Comparison of ENCODE assay signal across 18 cellular contexts in genomic region chr3:71402280-71402679, GRCh38.
A peak's percentile ranks its signal among the peaks of the same experiment; 100 is the strongest.
DNase-seq lines count a peak whose midpoint lies in the region; ATAC-seq and TF ChIP-seq lines count a peak whose summit lies in the region.
"Had no signal": no experiment of that assay in that cellular context is flagged by ENCODE, and none has a peak within 500 bp of the region (broad histone marks: within the 10 kb centered on the region; RNA-seq: fewer than 3 reads in every experiment).

No MANE protein-coding gene starts in this region.

- H3K27ac ChIP-seq in effector memory CD4-positive, alpha-beta T cell (ENCODE audit: insufficient read depth, low read length, poor library complexity, severe bottlenecking) = no peak overlapping the region
- H3K27ac ChIP-seq in sigmoid colon = no peak overlapping the region
- H3K27ac ChIP-seq: PC-9, SJSA1 had no signal

- 77 to 86% methylated on average over 4 of the region's 4 CpGs for WGBS in sigmoid colon, 2 donors

- H3K27me3 ChIP-seq in effector memory CD4-positive, alpha-beta T cell (replicated peaks; ENCODE audit: control insufficient read depth, insufficient read depth, low read length, poor library complexity, severe bottlenecking) = no peaks in the 10 kb centered on the region
- H3K27me3 ChIP-seq in sigmoid colon = no peaks in the 10 kb centered on the region
- H3K27me3 ChIP-seq: SJSA1 had no signal

- TF ChIP-seq CTCF in sigmoid colon (IDR thresholded peaks at IDR 0.05) = no peak

- no peak overlapping the region for H3K4me3 ChIP-seq in effector memory CD4-positive, alpha-beta T cell (ENCODE audit: insufficient read depth, low read depth, low read length, poor library complexity, severe bottlenecking)
- no peak overlapping the region for H3K4me3 ChIP-seq in sigmoid colon
- H3K4me3 ChIP-seq: GM23338, PC-9, SJSA1 had no signal

- TF ChIP-seq EP300 in sigmoid colon (IDR thresholded peaks at IDR 0.05) = no peak

- ATAC-seq in T-cell (replicated peaks in 1 of 4) = no peak
- no peak for ATAC-seq in naive B cell (ENCODE audit: low read depth in 2 of 2)
- ATAC-seq in stimulated activated naive B cell treated with anti-CD40 and anti-IgM and Interleukin-4, amounts not matched to agents 10 μg/mL and 1 μg/mL and 100 μg/mL, for 72 hours (replicated peaks) = no peak
- no peak for ATAC-seq in HG03196 (IDR thresholded peaks at IDR 0.05; ENCODE audit: unreplicated experiment)
- ATAC-seq: GM23338 had no signal

- no peak for TF ChIP-seq POLR2A in sigmoid colon (IDR thresholded peaks at IDR 0.05)

- H3K4me1 ChIP-seq in effector memory CD4-positive, alpha-beta T cell (ENCODE audit: control insufficient read depth, insufficient read depth, low read length, poor library complexity, severe bottlenecking) = peaks cover 11% of the 10 kb centered on the region
- H3K4me1 ChIP-seq in sigmoid colon = peaks cover 0 to 27% (median 15%) of the 10 kb centered on the region in 4 donors
- H3K4me1 ChIP-seq: SJSA1 had no signal

- peak overlapping the region; percentile 95 for H3K27ac Mint-ChIP-seq in activated naive CD4-positive, alpha-beta T cell treated with anti-CD3 and anti-CD28 coated beads, Interleukin-2, amount 50 U/mL, for 24 hours
- H3K27ac Mint-ChIP-seq in activated naive CD4-positive, alpha-beta T cell treated with anti-CD3 and anti-CD28 coated beads for 36 hours = no peak overlapping the region
- H3K27ac Mint-ChIP-seq in T-cell (peak overlapping the region; percentile 83 to 84), naive B cell (peak overlapping the region; percentile 86 to 98 (median 96))
- peak overlapping the region; percentile 14 for H3K27ac Mint-ChIP-seq in stimulated activated naive B cell treated with anti-CD40 and anti-IgM and Interleukin-4, amounts not matched to agents 10 μg/mL and 1 μg/mL and 100 μg/mL, for 72 hours
- H3K27ac Mint-ChIP-seq: GM23338 had no signal

- no peaks in the 10 kb centered on the region for H3K36me3 ChIP-seq in effector memory CD4-positive, alpha-beta T cell (ENCODE audit: control insufficient read depth, insufficient read depth, low read length)
- H3K36me3 ChIP-seq in sigmoid colon = no peaks in the 10 kb centered on the region
- H3K36me3 ChIP-seq: SJSA1 had no signal

- POLR2A ChIA-PET in T-cell (lab: Charles Lee) = interaction anchor here in 1 of 2 donors (0.6 kb wide), 1 partner anchor 100 kb away, joined by 8 read pairs; no protein-coding TSS in a partner anchor

- H3K36me3 Mint-ChIP-seq in activated naive CD4-positive, alpha-beta T cell treated with anti-CD3 and anti-CD28 coated beads, Interleukin-2, amount 50 U/mL, for 24 hours = peaks cover 12% of the 10 kb centered on the region
- no peaks in the 10 kb centered on the region for H3K36me3 Mint-ChIP-seq in activated naive CD4-positive, alpha-beta T cell treated with anti-CD3 and anti-CD28 coated beads for 36 hours (ENCODE audit: low read depth)
- H3K36me3 Mint-ChIP-seq in T-cell (peaks cover 28% of the 10 kb centered on the region), naive B cell (peaks cover 4 to 7% of the 10 kb centered on the region in 2 donors)
- H3K36me3 Mint-ChIP-seq in stimulated activated naive B cell treated with anti-CD40 and anti-IgM and Interleukin-4, amounts not matched to agents 10 μg/mL and 1 μg/mL and 100 μg/mL, for 72 hours = peaks cover 2 to 13% of the 10 kb centered on the region in 2 donors

- peaks cover 93% of the 10 kb centered on the region for H3K4me1 Mint-ChIP-seq in activated naive CD4-positive, alpha-beta T cell treated with anti-CD3 and anti-CD28 coated beads, Interleukin-2, amount 50 U/mL, for 24 hours
- H3K4me1 Mint-ChIP-seq in activated naive CD4-positive, alpha-beta T cell treated with anti-CD3 and anti-CD28 coated beads for 36 hours (ENCODE audit: low read depth) = peaks cover 86% of the 10 kb centered on the region
- H3K4me1 Mint-ChIP-seq in T-cell (peaks cover 74 to 88% (median 87%) of the 10 kb centered on the region in 3 donors), naive B cell (peaks cover 57 to 94% (median 85%) of the 10 kb centered on the region in 3 donors)
- peaks cover 50 to 80% of the 10 kb centered on the region in 2 donors for H3K4me1 Mint-ChIP-seq in stimulated activated naive B cell treated with anti-CD40 and anti-IgM and Interleukin-4, amounts not matched to agents 10 μg/mL and 1 μg/mL and 100 μg/mL, for 72 hours

- peak overlapping the region; percentile 67 for H3K4me3 Mint-ChIP-seq in activated naive CD4-positive, alpha-beta T cell treated with anti-CD3 and anti-CD28 coated beads, Interleukin-2, amount 50 U/mL, for 24 hours
- no peak overlapping the region for H3K4me3 Mint-ChIP-seq in activated naive CD4-positive, alpha-beta T cell treated with anti-CD3 and anti-CD28 coated beads for 36 hours
- H3K4me3 Mint-ChIP-seq in T-cell (peak overlapping the region in 1 of 3 donors; percentile 49), naive B cell (peak overlapping the region in 6 of 8 donors; percentile 47 to 80 (median 66))
- H3K4me3 Mint-ChIP-seq in stimulated activated naive B cell treated with anti-CD40 and anti-IgM and Interleukin-4, amounts not matched to agents 10 μg/mL and 1 μg/mL and 100 μg/mL, for 72 hours = no peak overlapping the region
- H3K4me3 Mint-ChIP-seq: GM23338 had no signal

- H3K9me3 ChIP-seq in effector memory CD4-positive, alpha-beta T cell (ENCODE audit: control insufficient read depth, low read length) = no peaks in the 10 kb centered on the region
- H3K9me3 ChIP-seq in sigmoid colon = no peaks in the 10 kb centered on the region
- H3K9me3 ChIP-seq: Caco-2, SJSA1 had no signal

- H3K9me3 Mint-ChIP-seq in activated naive CD4-positive, alpha-beta T cell treated with anti-CD3 and anti-CD28 coated beads, Interleukin-2, amount 50 U/mL, for 24 hours = no peaks in the 10 kb centered on the region
- no peaks in the 10 kb centered on the region for H3K9me3 Mint-ChIP-seq in activated naive CD4-positive, alpha-beta T cell treated with anti-CD3 and anti-CD28 coated beads for 36 hours
- no peaks in the 10 kb centered on the region for H3K9me3 Mint-ChIP-seq in T-cell
- peaks cover 0 to 2% (median 0%) of the 10 kb centered on the region in 7 donors for H3K9me3 Mint-ChIP-seq in naive B cell
- H3K9me3 Mint-ChIP-seq in stimulated activated naive B cell treated with anti-CD40 and anti-IgM and Interleukin-4, amounts not matched to agents 10 μg/mL and 1 μg/mL and 100 μg/mL, for 72 hours = peaks cover 0 to 3% of the 10 kb centered on the region in 2 donors
- H3K9me3 Mint-ChIP-seq: GM23338 had no signal

- CTCF ChIA-PET in activated naive CD4-positive, alpha-beta T cell treated with anti-CD3 and anti-CD28 coated beads for 36 hours (lab: Charles Lee) = interaction anchor here (1.5 kb wide), 1 partner anchor 15 kb away, joined by 9 read pairs; no protein-coding TSS in a partner anchor
- CTCF ChIA-PET in T-cell (lab: Charles Lee) = interaction anchor here in 1 of 2 donors (0.6 kb wide), 1 partner anchor 81 kb away, joined by 3 read pairs; no protein-coding TSS in a partner anchor

- no peaks in the 10 kb centered on the region for H3K27me3 Mint-ChIP-seq in activated naive CD4-positive, alpha-beta T cell treated with anti-CD3 and anti-CD28 coated beads, Interleukin-2, amount 50 U/mL, for 24 hours
- no peaks in the 10 kb centered on the region for H3K27me3 Mint-ChIP-seq in activated naive CD4-positive, alpha-beta T cell treated with anti-CD3 and anti-CD28 coated beads for 36 hours (ENCODE audit: low read depth)
- H3K27me3 Mint-ChIP-seq in T-cell = no peaks in the 10 kb centered on the region
- no peaks in the 10 kb centered on the region for H3K27me3 Mint-ChIP-seq in naive B cell
- no peaks in the 10 kb centered on the region for H3K27me3 Mint-ChIP-seq in stimulated activated naive B cell treated with anti-CD40 and anti-IgM and Interleukin-4, amounts not matched to agents 10 μg/mL and 1 μg/mL and 100 μg/mL, for 72 hours

- DNase-seq in activated naive CD4-positive, alpha-beta T cell treated with anti-CD3 and anti-CD28 coated beads for 36 hours = no peak
- DNase-seq in T-cell (no peak), naive B cell (no peak), sigmoid colon (no peak)
- no peak for DNase-seq in stimulated activated naive B cell treated with anti-CD40 and anti-IgM and Interleukin-4, amounts not matched to agents 10 μg/mL and 1 μg/mL and 100 μg/mL, for 72 hours
- no peak for DNase-seq in effector memory CD4-positive, alpha-beta T cell
- DNase-seq: 8988T, C1 segment of cervical spinal cord, Caco-2, KBM-7, NCI-H1436 treated with DMSO at 0.1 percent for 48 hours, NCI-H2081, NCI-H748 treated with DMSO at 0.1 percent for 48 hours, PC-9 had no signal

- intact Hi-C loops in activated naive CD4-positive, alpha-beta T cell treated with anti-CD3 and anti-CD28 coated beads for 36 hours (cut with micrococcal nuclease) = no loop called here
- intact Hi-C loops in sigmoid colon (cut with DNase I) = no loop called here

Comparison
In these comparisons a context has a peak if more than half of its experiments do, and no peak if none do; other contexts are left out.
1. H3K4me3 Mint-ChIP-seq: peak in activated naive CD4-positive, alpha-beta T cell treated with anti-CD3 and anti-CD28 coated beads, Interleukin-2, amount 50 U/mL, for 24 hours (single experiment) and naive B cell (6 of 8); none in activated naive CD4-positive, alpha-beta T cell treated with anti-CD3 and anti-CD28 coated beads for 36 hours (single experiment) and stimulated activated naive B cell treated with anti-CD40 and anti-IgM and Interleukin-4, amounts not matched to agents 10 μg/mL and 1 μg/mL and 100 μg/mL, for 72 hours (0 of 2).